Comparison of ENCODE assay signal across 34 cellular contexts in genomic region chr2:73610111-73610510, GRCh38. TPM values are rescaled to one million over a fixed set of nuclear protein-coding genes. Genes with fewer than 3 reads are reported as not detected.
"Had no signal": no experiment of that assay in that cellular context is flagged by ENCODE, and none has a peak within 500 bp of the region (broad histone marks: within the 10 kb centered on the region; RNA-seq: fewer than 3 reads in every experiment).

No MANE protein-coding gene starts in this region.

- H3K36me3 ChIP-seq: breast epithelium, MG63 had no signal

- H3K27ac Mint-ChIP-seq: activated CD4-positive, alpha-beta T cell treated with anti-CD3 and anti-CD28 coated beads, Interleukin-2, amount 10 ng/mL, durations not matched to agents 24 days and 14 days; activated CD8-positive, alpha-beta T cell treated with anti-CD3 and anti-CD28 coated beads for 36 hours; activated naive CD4-positive, alpha-beta T cell treated with anti-CD3 and anti-CD28 coated beads, Interleukin-2, amount 10 ng/mL, durations not matched to agents 7 days and 5 days; activated naive CD8-positive, alpha-beta T cell treated with anti-CD3 and anti-CD28 coated beads for 36 hours; activated T-cell treated with anti-CD3 and anti-CD28 coated beads, Interleukin-2, amount 50 U/mL, for 24 hours; IgD-negative memory B cell had no signal

- DNase-seq: activated CD4-positive, alpha-beta T cell treated with anti-CD3 and anti-CD28 coated beads, Interleukin-2, amount 10 ng/mL, durations not matched to agents 24 days and 14 days; activated CD4-positive, alpha-beta T cell treated with anti-CD3 and anti-CD28 coated beads, Interleukin-2, amount 50 U/mL, for 4 hours; activated CD8-positive, alpha-beta T cell treated with anti-CD3 and anti-CD28 coated beads for 36 hours; activated gamma-delta T cell treated with Interleukin-2 at 50 U/mL for 16 hours; activated naive CD4-positive, alpha-beta T cell treated with anti-CD3 and anti-CD28 coated beads, Interleukin-2, amount 10 ng/mL, durations not matched to agents 7 days and 5 days; activated naive CD8-positive, alpha-beta T cell treated with anti-CD3 and anti-CD28 coated beads for 36 hours; activated T-cell treated with anti-CD3 and anti-CD28 coated beads, Interleukin-2, amount 50 U/mL, for 24 hours; amygdala; body of pancreas; Karpas-422; KBM-7; MG63; NCI-H1048; NCI-H1105 treated with DMSO at 0.1 percent for 48 hours; NCI-H1436; NCI-H1694; NCI-H1930; NCI-H2081 treated with DMSO at 0.1 percent for 48 hours; NCI-H345; NCI-H524 treated with DMSO at 0.1 percent for 48 hours; SHP77; SJCRH30; T1000 had no signal

- H3K27me3 Mint-ChIP-seq: activated CD4-positive, alpha-beta T cell treated with anti-CD3 and anti-CD28 coated beads, Interleukin-2, amount 10 ng/mL, durations not matched to agents 24 days and 14 days; activated CD8-positive, alpha-beta T cell treated with anti-CD3 and anti-CD28 coated beads for 36 hours; activated naive CD4-positive, alpha-beta T cell treated with anti-CD3 and anti-CD28 coated beads, Interleukin-2, amount 10 ng/mL, durations not matched to agents 7 days and 5 days; activated naive CD8-positive, alpha-beta T cell treated with anti-CD3 and anti-CD28 coated beads for 36 hours; activated T-cell treated with anti-CD3 and anti-CD28 coated beads, Interleukin-2, amount 50 U/mL, for 24 hours; IgD-negative memory B cell had no signal

- H3K9me3 ChIP-seq: ascending aorta, body of pancreas, breast epithelium, MG63, SJCRH30 had no signal

- H3K4me3 ChIP-seq: ascending aorta, body of pancreas, breast epithelium, MG63, SJCRH30, SK-N-MC had no signal

- H3K27me3 ChIP-seq: ascending aorta, body of pancreas, breast epithelium, MG63, SJCRH30 had no signal

- H3K27ac ChIP-seq: ascending aorta, body of pancreas, breast epithelium, SJCRH30, SK-N-MC had no signal

- H3K4me1 Mint-ChIP-seq: IgD-negative memory B cell had no signal

- H3K9me3 Mint-ChIP-seq: activated CD4-positive, alpha-beta T cell treated with anti-CD3 and anti-CD28 coated beads, Interleukin-2, amount 10 ng/mL, durations not matched to agents 24 days and 14 days; activated CD8-positive, alpha-beta T cell treated with anti-CD3 and anti-CD28 coated beads for 36 hours; activated naive CD4-positive, alpha-beta T cell treated with anti-CD3 and anti-CD28 coated beads, Interleukin-2, amount 10 ng/mL, durations not matched to agents 7 days and 5 days; activated naive CD8-positive, alpha-beta T cell treated with anti-CD3 and anti-CD28 coated beads for 36 hours; activated T-cell treated with anti-CD3 and anti-CD28 coated beads, Interleukin-2, amount 50 U/mL, for 24 hours; IgD-negative memory B cell had no signal

- H3K4me1 ChIP-seq: ascending aorta, body of pancreas, breast epithelium, SJCRH30 had no signal

- ATAC-seq: activated CD8-positive, alpha-beta T cell treated with anti-CD3 and anti-CD28 coated beads for 36 hours; body of pancreas; Panc1 had no signal

- H3K4me3 Mint-ChIP-seq: activated CD4-positive, alpha-beta T cell treated with anti-CD3 and anti-CD28 coated beads, Interleukin-2, amount 10 ng/mL, durations not matched to agents 24 days and 14 days; activated CD8-positive, alpha-beta T cell treated with anti-CD3 and anti-CD28 coated beads for 36 hours; activated naive CD4-positive, alpha-beta T cell treated with anti-CD3 and anti-CD28 coated beads, Interleukin-2, amount 10 ng/mL, durations not matched to agents 7 days and 5 days; activated naive CD8-positive, alpha-beta T cell treated with anti-CD3 and anti-CD28 coated beads for 36 hours; activated T-cell treated with anti-CD3 and anti-CD28 coated beads, Interleukin-2, amount 50 U/mL, for 24 hours; IgD-negative memory B cell had no signal

RNA-seq across cellular contexts. Expression of gene NAT8, which starts 32.1 kb away (rescaled TPM):
- total RNA-seq: activated CD4-positive, alpha-beta T cell treated with anti-CD3 and anti-CD28 coated beads, Interleukin-2, amount 10 ng/mL, durations not matched to agents 24 days and 14 days; activated CD8-positive, alpha-beta memory T cell treated with anti-CD3 and anti-CD28 coated beads for 36 hours; activated CD8-positive, alpha-beta T cell treated with anti-CD3 and anti-CD28 coated beads for 36 hours; activated naive CD8-positive, alpha-beta T cell treated with anti-CD3 and anti-CD28 coated beads for 36 hours; ascending aorta; body of pancreas; breast epithelium; cardiac septum; NCI-H460; RPMI7951; SJCRH30; T-helper 1 cell treated with Interleukin-12 subunit alpha and Interleukin-12 subunit beta and Interleukin-4 antibody, amounts not matched to agents 30 ng/mL and 1 ng/mL, for 36 hours; T-helper 2 cell treated with Interferon-gamma antibody and Interleukin-4, amounts not matched to agents 100 ng/mL and 5 ng/mL, for 36 hours had no signal
